Comparison of ENCODE assay signal across 21 cellular contexts in genomic region chr12:103397536-103397935, GRCh38.
"Had no signal": no experiment of that assay in that cellular context is flagged by ENCODE, and none has a peak within 500 bp of the region (broad histone marks: within the 10 kb centered on the region; RNA-seq: fewer than 3 reads in every experiment).

No MANE protein-coding gene starts in this region.

- DNase-seq: activated CD4-positive, alpha-beta T cell treated with anti-CD3 and anti-CD28 coated beads for 4 hours; activated CD8-positive, alpha-beta memory T cell treated with anti-CD3 and anti-CD28 coated beads, Interleukin-2, amount 50 U/mL, for 48 hours; activated CD8-positive, alpha-beta T cell treated with anti-CD3 and anti-CD28 coated beads, Interleukin-2, amount 10 ng/mL, durations not matched to agents 7 days and 5 days; activated naive CD4-positive, alpha-beta T cell treated with anti-CD3 and anti-CD28 coated beads, Interleukin-2, amount 50 U/mL, for 16 hours; activated naive CD8-positive, alpha-beta T cell treated with anti-CD3 and anti-CD28 coated beads, Interleukin-2, amount 10 ng/mL, durations not matched to agents 7 days and 5 days; activated T-cell treated with anti-CD3 and anti-CD28 coated beads, Interleukin-2, amount 50 U/mL, for 1 hour; adrenal gland; anterior cingulate cortex; central memory CD4-positive, alpha-beta T cell; MG63; MV-4-11; NCI-H1092 treated with DMSO at 0.1 percent for 48 hours; NCI-H187 treated with DMSO at 0.1 percent for 48 hours; NCI-H446 treated with DMSO at 0.1 percent for 48 hours; NCI-H524 treated with DMSO at 0.1 percent for 48 hours; PC-9; SW 1271 had no signal

- H3K4me3 ChIP-seq: adrenal gland, coronary artery, MG63, PC-9, SK-N-MC had no signal

- H3K27me3 ChIP-seq: adrenal gland, MG63 had no signal

- H3K27ac ChIP-seq: adrenal gland, coronary artery, PC-9, SK-N-MC had no signal

- ATAC-seq: activated CD4-positive, CD25-positive, alpha-beta regulatory T cell treated with anti-CD3 and anti-CD28 coated beads, Interleukin-2, amount 50 U/mL, for 24 hours; activated CD8-positive, alpha-beta T cell treated with anti-CD3 and anti-CD28 coated beads, Interleukin-2, amount 10 ng/mL, durations not matched to agents 7 days and 5 days; Right ventricle myocardium inferior had no signal

- H3K36me3 ChIP-seq: adrenal gland, MG63 had no signal

- H3K4me1 ChIP-seq: adrenal gland had no signal

- H3K9me3 ChIP-seq: adrenal gland, MG63 had no signal
